ENCODE assay signal across 29 cellular contexts in the genomic region with DNA sequence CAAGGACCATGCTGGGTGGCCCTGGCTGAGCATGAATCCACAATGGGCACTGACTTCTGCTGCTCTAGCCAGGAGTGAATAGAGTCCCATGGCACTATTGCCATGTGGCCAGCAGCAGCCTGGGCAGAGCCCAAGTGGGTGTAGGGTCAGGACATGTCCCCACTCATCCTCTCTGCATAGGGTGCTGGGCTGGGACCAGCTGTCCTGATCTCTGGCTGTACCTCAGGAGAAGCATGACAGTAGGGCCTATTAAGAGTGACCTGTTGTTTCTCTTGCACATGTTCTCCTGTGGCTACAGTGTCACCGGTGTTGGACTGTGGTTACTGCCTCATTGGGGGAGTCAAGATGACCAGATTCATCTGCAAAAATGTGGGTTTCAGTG. TPM values are rescaled to one million over a fixed set of nuclear protein-coding genes. Genes with fewer than 3 reads are reported as not detected.
A peak's percentile ranks its signal among the peaks of the same experiment; 100 is the strongest.
DNase-seq lines count a peak whose midpoint lies in the region; ATAC-seq and TF ChIP-seq lines count a peak whose summit lies in the region.
"Had no signal": no experiment of that assay in that cellular context is flagged by ENCODE, and none has a peak within 500 bp of the region (broad histone marks: within the 10 kb centered on the region; RNA-seq: fewer than 3 reads in every experiment).

No MANE protein-coding gene starts in this region.

- H3K4me1 Mint-ChIP-seq in endothelial cell (ENCODE audit: unreplicated experiment) = peaks cover 5% of the 10 kb centered on the region
- H3K4me1 Mint-ChIP-seq in neural crest cell = peaks cover 11% of the 10 kb centered on the region
- H3K4me1 Mint-ChIP-seq: mesothelial cell of epicardium, nephron had no signal

- H3K4me3 Mint-ChIP-seq in endothelial cell (ENCODE audit: unreplicated experiment) (no peak overlapping the region), neural crest cell (peak overlapping the region; percentile 69)
- H3K4me3 Mint-ChIP-seq: activated naive CD4-positive, alpha-beta T cell treated with anti-CD3 and anti-CD28 coated beads for 36 hours; activated T-cell treated with anti-CD3 and anti-CD28 coated beads, Interleukin-2, amount 50 U/mL, for 72 hours; mesothelial cell of epicardium; nephron; T-helper 2 cell treated with Interferon-gamma antibody and Interleukin-4, amounts not matched to agents 5 μg/mL and 100 μg/mL, for 36 hours had no signal

- no peaks in the 10 kb centered on the region for H3K27me3 ChIP-seq in right atrium auricular region
- H3K27me3 ChIP-seq in subcutaneous abdominal adipose tissue (ENCODE audit: control insufficient read depth in 5 of 5, insufficient read depth in 4 of 5, low read length in 5 of 5) = no peaks in the 10 kb centered on the region
- H3K27me3 ChIP-seq: tibial nerve had no signal

- peaks cover 16% of the 10 kb centered on the region for H3K36me3 Mint-ChIP-seq in endothelial cell (ENCODE audit: low read depth, unreplicated experiment)
- H3K36me3 Mint-ChIP-seq in neural crest cell (ENCODE audit: low read depth) = peaks cover 16% of the 10 kb centered on the region

- no peak for TF ChIP-seq CTCF in right atrium auricular region (IDR thresholded peaks at IDR 0.05)
- TF ChIP-seq CTCF in endothelial cell (IDR thresholded peaks at IDR 0.05; ENCODE audit: unreplicated experiment) = no peak
- no peak for TF ChIP-seq CTCF in neural crest cell (conservative IDR thresholded peaks at IDR 0.05)

- H3K27ac Mint-ChIP-seq in endothelial cell (ENCODE audit: unreplicated experiment) = peak overlapping the region; percentile 24
- no peak overlapping the region for H3K27ac Mint-ChIP-seq in neural crest cell (ENCODE audit: unreplicated experiment)
- H3K27ac Mint-ChIP-seq: activated naive CD4-positive, alpha-beta T cell treated with anti-CD3 and anti-CD28 coated beads for 36 hours; activated T-cell treated with anti-CD3 and anti-CD28 coated beads, Interleukin-2, amount 50 U/mL, for 72 hours; mesothelial cell of epicardium; nephron; T-helper 2 cell treated with Interferon-gamma antibody and Interleukin-4, amounts not matched to agents 5 μg/mL and 100 μg/mL, for 36 hours had no signal

- DNase-seq in Right ventricle myocardium inferior (ENCODE audit: missing footprints) (no peak), right atrium auricular region (ENCODE audit: low spot score) (no peak), endothelial cell (ENCODE audit: low spot score) (no peak), neural crest cell (ENCODE audit: low read depth, low spot score) (no peak), NCI-H510A treated with DMSO at 0.1 percent for 48 hours (lab: John Stamatoyannopoulos, UW) (no peak)
- no peak for DNase-seq in stimulated activated CD4-positive, alpha-beta T cell treated with anti-CD3 and anti-CD28 coated beads, Interleukin-4, amount 100 ng/mL, for 1 hour
- DNase-seq: activated CD4-positive, alpha-beta T cell treated with anti-CD3 and anti-CD28 coated beads for 4 hours; activated naive CD4-positive, alpha-beta T cell treated with anti-CD3 and anti-CD28 coated beads for 36 hours; activated T-cell treated with anti-CD3 and anti-CD28 coated beads, Interleukin-2, amount 50 U/mL, for 72 hours; amniotic stem cell; DMS53; effector CD4-positive, alpha-beta T cell; glutamatergic neuron; islet precursor cell; NCI-H1092 treated with DMSO at 0.1 percent for 48 hours; NCI-H187 treated with DMSO at 0.1 percent for 48 hours; NCI-H2171 treated with DMSO at 0.1 percent for 48 hours; NCI-H524 treated with DMSO at 0.1 percent for 48 hours; stimulated activated CD4-positive, alpha-beta T cell treated with anti-CD3 and anti-CD28 coated beads, Interleukin-15, amount 100 ng/mL, for 24 hours had no signal

- no peak overlapping the region for H3K9ac ChIP-seq in subcutaneous abdominal adipose tissue (ENCODE audit: low read length in 5 of 5)
- H3K9ac ChIP-seq: parathyroid adenoma had no signal

- intact Hi-C loops in Right ventricle myocardium inferior (cut with DNase I) = no loop called here

- ATAC-seq in Right ventricle myocardium inferior (peak; percentile 71), HG03378 (IDR thresholded peaks at IDR 0.05; ENCODE audit: unreplicated experiment) (no peak)

- H3K27me3 Mint-ChIP-seq in endothelial cell (ENCODE audit: unreplicated experiment) = peaks cover 24% of the 10 kb centered on the region
- peaks cover 14% of the 10 kb centered on the region for H3K27me3 Mint-ChIP-seq in neural crest cell (ENCODE audit: low read depth)

- H3K9me3 Mint-ChIP-seq in endothelial cell (ENCODE audit: unreplicated experiment) = peaks cover 17% of the 10 kb centered on the region
- H3K9me3 Mint-ChIP-seq in neural crest cell = peaks cover 12% of the 10 kb centered on the region

- H3K27ac ChIP-seq in right atrium auricular region (no peak overlapping the region), subcutaneous abdominal adipose tissue (ENCODE audit: low read depth, low read length) (peak overlapping the region; percentile 66)
- H3K27ac ChIP-seq: epithelial cell of prostate, parathyroid adenoma, tibial nerve, VCaP had no signal

- H3K9me3 ChIP-seq in right atrium auricular region (peaks cover 0 to 4% of the 10 kb centered on the region in 2 donors), subcutaneous abdominal adipose tissue (ENCODE audit: control insufficient read depth in 5 of 5, low read length in 5 of 5) (peaks cover 0 to 7% (median 6%) of the 10 kb centered on the region in 5 donors)

- H3K4me3 ChIP-seq in right atrium auricular region (no peak overlapping the region), subcutaneous abdominal adipose tissue (ENCODE audit: low read depth in 1 of 5, low read length in 5 of 5) (no peak overlapping the region)
- H3K4me3 ChIP-seq: tibial nerve had no signal

- H3K4me1 ChIP-seq in right atrium auricular region (no peaks in the 10 kb centered on the region), subcutaneous abdominal adipose tissue (ENCODE audit: control insufficient read depth in 5 of 5, insufficient read depth in 5 of 5, low read length in 5 of 5) (peaks cover 0 to 20% (median 18%) of the 10 kb centered on the region in 5 donors)
- H3K4me1 ChIP-seq: parathyroid adenoma, tibial nerve had no signal

- H3K36me3 ChIP-seq in right atrium auricular region (no peaks in the 10 kb centered on the region), subcutaneous abdominal adipose tissue (ENCODE audit: control insufficient read depth in 5 of 5, insufficient read depth in 5 of 5, low read length in 5 of 5) (no peaks in the 10 kb centered on the region)
- H3K36me3 ChIP-seq: tibial nerve had no signal

RNA-seq across cellular contexts. Expression of a gene that starts 46.9 kb away (rescaled TPM):
- total RNA-seq in Right ventricle myocardium inferior (0.08 TPM), right atrium auricular region (under 1 TPM; 0.22 to 0.35 TPM), endothelial cell (ENCODE audit: unreplicated experiment) (0.62 TPM), neural crest cell (1.1 and 1.3 TPM in 2 replicates)
- total RNA-seq: A673 had no signal

RNA-seq across cellular contexts. Expression of a gene that starts 51.0 kb away (rescaled TPM):
- total RNA-seq in Right ventricle myocardium inferior (116 TPM), right atrium auricular region (10 to 100 TPM; 50.9 to 74.0 TPM), endothelial cell (ENCODE audit: unreplicated experiment) (71.9 TPM), neural crest cell (48.9 and 50.2 TPM in 2 replicates)

RNA-seq across cellular contexts. Expression of a gene that starts 52.5 kb away (rescaled TPM):
- total RNA-seq in Right ventricle myocardium inferior = 8.8 TPM
- 10 to 100 TPM in 1 of 2 donors, 1 to 10 TPM in 1; 7.1 to 14.3 TPM for total RNA-seq in right atrium auricular region
- 51.0 TPM for total RNA-seq in endothelial cell (ENCODE audit: unreplicated experiment)
- 39.5 and 39.8 TPM in 2 replicates for total RNA-seq in neural crest cell

RNA-seq across cellular contexts. Expression of a gene that starts 56.5 kb away (rescaled TPM):
- 10.7 TPM for total RNA-seq in Right ventricle myocardium inferior
- 10 to 100 TPM in 1 of 2 donors, 1 to 10 TPM in 1; 8.7 to 15.5 TPM for total RNA-seq in right atrium auricular region
- 22.4 TPM for total RNA-seq in endothelial cell (ENCODE audit: unreplicated experiment)
- total RNA-seq in neural crest cell = 36.9 and 37.2 TPM in 2 replicates
